In genomic region chr14:99651953-99652746, GRCh38 we compare ENCODE assay signal across 2 cellular contexts.
TF ChIP-seq lines count a peak whose summit lies in the region.

No MANE protein-coding gene starts in this region.

TF ChIP-seq in HEK293, 187 proteins besides CTCF, POLR2A, EP300 and RAD21:
- TF ChIP-seq ZNF184 (tag by site-specific recombination; IDR thresholded peaks at IDR 0.05) (no peak), ZNF280D (tag by site-specific recombination; IDR thresholded peaks at IDR 0.05) (no peak), ZNF394 (tag by site-specific recombination; IDR thresholded peaks at IDR 0.05; ENCODE audit: borderline replicate concordance) (peak; percentile 65; the same call in 1 of the 2 replicates), ZNF560 (tag by site-specific recombination; IDR thresholded peaks at IDR 0.05; ENCODE audit: borderline replicate concordance) (no peak)

TF ChIP-seq in H1, 55 proteins besides CTCF, POLR2A, EP300 and RAD21:
- TF ChIP-seq EGR1 (IDR thresholded peaks at IDR 0.05; ENCODE audit: borderline replicate concordance, low read depth, low read length) (no peak), BCL11A (IDR thresholded peaks at IDR 0.05; ENCODE audit: low read depth in 2 of 2, low read length in 2 of 2) (no peak), SP1 (IDR thresholded peaks at IDR 0.05; ENCODE audit: low read depth, low read length) (no peak), SP2 (IDR thresholded peaks at IDR 0.05; ENCODE audit: low read length) (no peak), JUN (IDR thresholded peaks at IDR 0.05; ENCODE audit: low read depth, low read length) (no peak), MAX (IDR thresholded peaks at IDR 0.05) (no peak), JUND (IDR thresholded peaks at IDR 0.05; ENCODE audit: low read length) (no peak), CEBPB (IDR thresholded peaks at IDR 0.05; ENCODE audit: low read depth, low read length) (no peak), BRCA1 (IDR thresholded peaks at IDR 0.05; ENCODE audit: low read depth, low read length) (no peak), KDM5A (IDR thresholded peaks at IDR 0.05; ENCODE audit: low read length) (no peak), KDM1A (IDR thresholded peaks at IDR 0.05; ENCODE audit: borderline replicate concordance, low read length) (no peak), POU5F1 (IDR thresholded peaks at IDR 0.05; ENCODE audit: low read depth, low read length) (no peak), CBX5 (IDR thresholded peaks at IDR 0.05; ENCODE audit: low read depth, low read length) (no peak), CBX8 (IDR thresholded peaks at IDR 0.05; ENCODE audit: borderline replicate concordance, low read depth, low read length) (no peak), BACH1 (IDR thresholded peaks at IDR 0.05; ENCODE audit: low read length) (no peak), HDAC2 (IDR thresholded peaks at IDR 0.05; ENCODE audit: borderline replicate concordance in 1 of 2, low read depth in 2 of 2, low read length in 2 of 2) (no peak), SIRT6 (IDR thresholded peaks at IDR 0.05; ENCODE audit: low read length) (no peak), MAFK (IDR thresholded peaks at IDR 0.05; ENCODE audit: low read depth, low read length) (no peak), RNF2 (IDR thresholded peaks at IDR 0.05; ENCODE audit: borderline replicate concordance, low read depth, low read length, missing control alignments, poor library complexity, severe bottlenecking) (no peak)
